9 cellular contexts compared by ENCODE assay signal in genomic region chr7:44583145-44583544, GRCh38. TPM values are rescaled to one million over a fixed set of nuclear protein-coding genes. Genes with fewer than 3 reads are reported as not detected.
DNase-seq lines count a peak whose midpoint lies in the region; ATAC-seq and TF ChIP-seq lines count a peak whose summit lies in the region.
"Had no signal": no experiment of that assay in that cellular context is flagged by ENCODE, and none has a peak within 500 bp of the region (broad histone marks: within the 10 kb centered on the region; RNA-seq: fewer than 3 reads in every experiment).

No MANE protein-coding gene starts in this region.

- in situ Hi-C loops in GM23248 (cut with MboI) (loop anchor here (25.0 kb wide), 1 partner anchor 529 kb away; the partner anchor contains the start of gene TBRG4), gastrocnemius medialis (cut with MboI; ENCODE audit: low sequenced_read_pairs in 4 of 4) (loop anchor here (5.0 to 25.0 kb wide), 7 partner anchors 129 to 529 kb away; partner anchors contain the start of genes TBRG4 (in 4 of the 4) and H2AZ2 (in 2 of the 4))

- H2AFZ ChIP-seq in GM23248, result peak overlapping the region; percentile 92

- peak overlapping the region; percentile 89 for H3K4me2 ChIP-seq in GM23248 (ENCODE audit: unreplicated experiment)

- POLR2A ChIA-PET in HEK293T (lab: Yijun Ruan, JAX), result interaction anchor here (0.8 to 3.0 kb wide), 7 partner anchors 10 to 302 kb away, joined by 3 to 32 read pairs (median 5); partner anchors contain the start of genes DDX56 and H2AZ2

- ATAC-seq in gastrocnemius medialis, result no peak

- no peaks in the 10 kb centered on the region for H4K20me1 ChIP-seq in GM23248 (ENCODE audit: insufficient read depth)

- H3K9me2 ChIP-seq in GM23248 (ENCODE audit: insufficient read depth), result no peaks in the 10 kb centered on the region

- H3K36me3 ChIP-seq in GM23248 (ENCODE audit: low read depth) (peaks cover 11% of the 10 kb centered on the region), gastrocnemius medialis (peaks cover 0 to 25% of the 10 kb centered on the region in 2 donors)

- no peaks in the 10 kb centered on the region for H3K9me3 ChIP-seq in GM23248 (ENCODE audit: low read depth)
- H3K9me3 ChIP-seq in gastrocnemius medialis, result no peaks in the 10 kb centered on the region

- DNase-seq in GM23248 (no peak), fibroblast of the aortic adventitia (ENCODE audit: low read depth) (no peak), gastrocnemius medialis (no peak), NCI-H345 treated with DMSO at 0.1 percent for 48 hours (lab: John Stamatoyannopoulos, UW; ENCODE audit: unreplicated experiment) (no peak), foreskin melanocyte (no peak), HEK293T (ENCODE audit: extremely low spot score) (no peak)
- no peak for DNase-seq in activated CD4-positive, CD25-positive, alpha-beta regulatory T cell treated with anti-CD3 and anti-CD28 coated beads, Interleukin-2, amount 50 U/mL, for 72 hours
- DNase-seq: islet precursor cell had no signal

- peak overlapping the region; percentile 87 for H3K4me3 ChIP-seq in GM23248
- H3K4me3 ChIP-seq in WI38 (ENCODE audit: low read depth, low read length), result peak overlapping the region; percentile 88
- H3K4me3 ChIP-seq in fibroblast of the aortic adventitia (ENCODE audit: low read depth, low read length), result peak overlapping the region; percentile 72
- H3K4me3 ChIP-seq in gastrocnemius medialis, result peak overlapping the region; percentile 67 to 98 (median 81)

- H3K27ac ChIP-seq in GM23248 (peak overlapping the region; percentile 94), gastrocnemius medialis (peak overlapping the region; percentile 95 to 98 (median 97))

- peaks cover 11% of the 10 kb centered on the region; the same call in 1 of the 2 replicates for H3F3A ChIP-seq in GM23248 (ENCODE audit: insufficient read depth)

- H3K79me2 ChIP-seq in GM23248 (ENCODE audit: insufficient read depth), result peaks cover 36% of the 10 kb centered on the region

- intact Hi-C loops in gastrocnemius medialis (cut with DNase I; ENCODE audit: low total_unique reads), result loop anchor here (2.0 to 10.0 kb wide), 5 partner anchors 164 to 532 kb away; partner anchors contain the start of genes CCM2, PGAM2, PPIA and TBRG4

- TF ChIP-seq POLR2A in gastrocnemius medialis (IDR thresholded peaks at IDR 0.05), result no peak

- 80 to 83% methylated on average over 12 of the region's 12 CpGs for WGBS in GM23248 (ENCODE audit: low coverage in 1 of 2, low lambda C conversion rate in 2 of 2, missing lambda C conversion rate in 2 of 2), 2 experiments

- peak overlapping the region; percentile 91 for H3K9ac ChIP-seq in GM23248

- CTCF ChIA-PET in HEK293T (lab: Yijun Ruan, JAX), result no interaction called here

- H3K4me1 ChIP-seq in GM23248 (ENCODE audit: insufficient read depth), result peaks cover 7% of the 10 kb centered on the region; the same call in 1 of the 2 replicates
- H3K4me1 ChIP-seq in gastrocnemius medialis, result peaks cover 14 to 28% of the 10 kb centered on the region in 2 donors

- TF ChIP-seq CTCF in WI38 (IDR thresholded peaks at IDR 0.05; ENCODE audit: low read depth, low read length) (no peak), fibroblast of the aortic adventitia (IDR thresholded peaks at IDR 0.05; ENCODE audit: insufficient read depth, low read length) (no peak), gastrocnemius medialis (IDR thresholded peaks at IDR 0.05 in 4 of 5, conservative IDR thresholded peaks at IDR 0.05 in 1 of 5) (no peak)

- H3K27me3 ChIP-seq in GM23248 (replicated peaks; ENCODE audit: insufficient read depth) (no peaks in the 10 kb centered on the region), gastrocnemius medialis (no peaks in the 10 kb centered on the region)

TF ChIP-seq in HEK293T, 16 proteins besides CTCF, POLR2A, EP300 and RAD21:
- TF ChIP-seq SP1 (IDR thresholded peaks at IDR 0.05) (no peak), HDGF (IDR thresholded peaks at IDR 0.05; ENCODE audit: borderline replicate concordance) (no peak), LEF1 (IDR thresholded peaks at IDR 0.05; ENCODE audit: borderline replicate concordance) (no peak), FOXK2 (IDR thresholded peaks at IDR 0.05) (no peak), L3MBTL2 (conservative IDR thresholded peaks at IDR 0.05) (no peak), ZNF384 (IDR thresholded peaks at IDR 0.05) (no peak), ARNT (IDR thresholded peaks at IDR 0.05) (no peak), FOXM1 (IDR thresholded peaks at IDR 0.05; ENCODE audit: borderline replicate concordance) (no peak), SUZ12 (IDR thresholded peaks at IDR 0.05) (no peak), CTBP1 (IDR thresholded peaks at IDR 0.05; ENCODE audit: borderline replicate concordance) (no peak), BHLHE40 (IDR thresholded peaks at IDR 0.05; ENCODE audit: borderline replicate concordance) (no peak), NFRKB (IDR thresholded peaks at IDR 0.05) (no peak), PKNOX1 (IDR thresholded peaks at IDR 0.05) (no peak), TARDBP (IDR thresholded peaks at IDR 0.05) (no peak), FOXA1 (IDR thresholded peaks at IDR 0.05) (no peak), ELF4 (IDR thresholded peaks at IDR 0.05) (no peak)

RNA-seq across cellular contexts. Expression of gene TMED4, which starts 1.1 kb away (rescaled TPM):
- total RNA-seq in GM23248 (2014; rRNA removed; shearing (Covaris generic)), result 174 and 201 TPM in 2 replicates
- polyA plus RNA-seq in GM23248 (2016; fragmentation: Nextera tagmentation; extraction: Ambion mirVana), result 78.2 and 86.0 TPM in 2 replicates
- total RNA-seq in fibroblast of the aortic adventitia (ENCODE audit: low replicate concordance) (48.3 and 78.5 TPM in 2 replicates), gastrocnemius medialis (100 to 1,000 TPM in 3 of 4 donors, 10 to 100 TPM in 1; 85.8 to 162 (median 101) TPM)

RNA-seq across cellular contexts. Expression of gene DDX56, which starts 9.4 kb away (rescaled TPM):
- total RNA-seq in GM23248 (2014; rRNA removed; shearing (Covaris generic)), result 54.3 and 70.5 TPM in 2 replicates
- 65.1 and 68.6 TPM in 2 replicates for polyA plus RNA-seq in GM23248 (2016; fragmentation: Nextera tagmentation; extraction: Ambion mirVana)
- total RNA-seq in fibroblast of the aortic adventitia (ENCODE audit: low replicate concordance) (14.6 and 48.4 TPM in 2 replicates), gastrocnemius medialis (10 to 100 TPM; 57.7 to 73.2 (median 66.1) TPM)

RNA-seq across cellular contexts. Expression of gene OGDH, which starts 23.3 kb away (rescaled TPM):
- 75.3 and 77.4 TPM in 2 replicates for total RNA-seq in GM23248 (2014; rRNA removed; shearing (Covaris generic))
- 31.4 and 35.3 TPM in 2 replicates for polyA plus RNA-seq in GM23248 (2016; fragmentation: Nextera tagmentation; extraction: Ambion mirVana)
- total RNA-seq in fibroblast of the aortic adventitia (ENCODE audit: low replicate concordance) (26.2 and 85.6 TPM in 2 replicates), gastrocnemius medialis (100 to 1,000 TPM; 224 to 462 (median 396) TPM)

RNA-seq across cellular contexts. Expression of gene NPC1L1, which starts 42.0 kb away (rescaled TPM):
- total RNA-seq in GM23248 (2014; rRNA removed; shearing (Covaris generic)), result not detected in 2 replicates
- not detected in 2 replicates for polyA plus RNA-seq in GM23248 (2016; fragmentation: Nextera tagmentation; extraction: Ambion mirVana)
- total RNA-seq in fibroblast of the aortic adventitia (ENCODE audit: low replicate concordance), result under 0.01 TPM in 1 of 2 replicates, not detected in the other
- total RNA-seq in gastrocnemius medialis, result under 1 TPM in 2 of 4 donors, not detected in 2; 0.04 to 0.07 TPM
